8 cellular contexts compared by ENCODE assay signal in the genomic region with DNA sequence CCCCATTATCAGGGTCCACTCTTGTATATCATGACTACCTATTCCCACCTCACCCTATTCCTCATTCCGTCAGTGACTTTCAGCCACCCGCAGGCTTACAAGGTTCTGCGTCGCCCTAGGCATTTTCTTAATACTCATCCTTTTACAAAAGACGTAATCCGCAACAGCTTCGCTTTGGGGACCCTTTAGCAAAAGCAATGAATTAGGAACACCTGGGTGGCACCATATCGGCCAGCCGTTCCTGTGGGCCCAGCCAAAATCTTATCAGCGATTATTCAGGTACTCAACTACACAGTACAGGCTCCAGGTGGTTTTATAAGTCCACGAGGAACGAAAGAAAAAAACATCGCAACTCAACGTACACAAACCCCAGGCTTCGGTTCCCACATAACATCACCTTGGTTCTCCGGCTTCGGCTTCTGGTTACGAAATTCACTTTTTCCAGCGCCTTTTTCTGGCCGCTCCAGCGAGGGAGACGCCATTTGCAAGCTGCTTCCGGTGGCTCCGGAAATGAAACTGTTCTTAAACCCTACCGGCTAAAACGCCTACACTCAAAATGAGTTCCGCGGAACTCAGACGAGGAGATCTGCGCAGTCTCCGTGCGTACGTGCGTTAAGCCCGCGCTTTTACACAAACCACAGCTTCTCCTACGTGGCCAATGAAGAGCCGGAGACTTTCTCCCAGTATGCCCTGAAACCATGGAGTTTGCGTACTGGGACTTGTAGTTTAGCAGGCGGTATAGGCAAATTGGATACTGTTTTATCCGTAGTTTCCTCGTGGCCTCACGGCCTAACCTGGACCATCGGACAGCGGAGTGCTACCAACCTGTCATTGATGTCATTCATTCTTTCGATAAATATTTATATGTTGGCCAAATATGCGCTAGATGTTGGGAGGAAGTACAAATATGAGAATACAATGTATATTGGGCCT. TPM values are rescaled to one million over a fixed set of nuclear protein-coding genes. Genes with fewer than 3 reads are reported as not detected.
DNase-seq lines count a peak whose midpoint lies in the region; ATAC-seq, FAIRE-seq and TF ChIP-seq lines count a peak whose summit lies in the region.

Gene KRR1 (minus strand): TSS at position 494 of the 933 bp plus-strand sequence. CDS start 12 bp downstream, at position 482.

- H3K4me3 ChIP-seq in GM12875 (ENCODE audit: low read depth, low read length) (peak within 1 kb of the TSS; percentile 59), adipocyte (ENCODE audit: low read length) (peak within 1 kb of the TSS; percentile 85), pancreas (peak within 1 kb of the TSS; percentile 53 to 73 (median 68)), tibial artery (peak within 1 kb of the TSS; percentile 66 to 84)

- H3K27me3 ChIP-seq in adipocyte (replicated peaks; ENCODE audit: control insufficient read depth, insufficient read depth, low read length) = no peaks in the 10 kb centered on the region
- no peaks in the 10 kb centered on the region for H3K27me3 ChIP-seq in pancreas
- H3K27me3 ChIP-seq in tibial artery = no peaks in the 10 kb centered on the region

- H3K9ac ChIP-seq in adipocyte (ENCODE audit: low read length) = peak within 1 kb of the TSS; percentile 92

- intact Hi-C loops in Right ventricle myocardium superior (cut with DNase I) = no loop called here
- intact Hi-C loops in pancreas (cut with DNase I) = no loop called here
- intact Hi-C loops in tibial artery (cut with DNase I; ENCODE audit: low total_unique reads) = loop anchor here (5.0 kb wide), 1 partner anchor 521 kb away; the partner anchor contains the start of gene PHLDA1

- peak; percentile 98 for FAIRE-seq in pancreas (lab: Jason Lieb, UNC)

- TF ChIP-seq CTCF in GM12875 (IDR thresholded peaks at IDR 0.05; ENCODE audit: borderline replicate concordance, insufficient read depth, low read depth, low read length) = no peak
- peak in 1 of 4 donors; percentile 6 for TF ChIP-seq CTCF in pancreas (IDR thresholded peaks at IDR 0.05)
- peak in 1 of 2 experiments; percentile 32 for TF ChIP-seq CTCF in tibial artery (IDR thresholded peaks at IDR 0.05)

- H3K27ac ChIP-seq in pancreas (peak within 1 kb of the TSS; percentile 28 to 68 (median 52)), tibial artery (peak within 1 kb of the TSS; percentile 64 to 82)

- WGBS in pancreas, 2 donors = 2% methylated on average over 47 of the region's 47 CpGs

- no peaks in the 10 kb centered on the region for H3K9me3 ChIP-seq in adipocyte (ENCODE audit: control insufficient read depth, low read length)
- H3K9me3 ChIP-seq in pancreas = no peaks in the 10 kb centered on the region
- no peaks in the 10 kb centered on the region for H3K9me3 ChIP-seq in tibial artery

- DNase-seq in NCI-H1436 (lab: John Stamatoyannopoulos, UW) (peak; percentile 96), T follicular helper cell (ENCODE audit: low read depth) (peak; percentile 83), adipocyte (ENCODE audit: low read depth) (peak; percentile 98), Right ventricle myocardium superior (peak; percentile 93), pancreas (peak; percentile 80 to 94 (median 92)), tibial artery (peak; percentile 90 to 96)

- ATAC-seq in HG02798 (IDR thresholded peaks at IDR 0.05; ENCODE audit: poor library complexity, unreplicated experiment) (peak; percentile 99), Right ventricle myocardium superior (ENCODE audit: poor library complexity) (peak; percentile 99), pancreas (peak; percentile 99)

- H3K36me3 ChIP-seq in adipocyte (ENCODE audit: control insufficient read depth, insufficient read depth, low read length, severe bottlenecking) = peaks cover 4% of the 10 kb centered on the region
- peaks cover 0 to 2% (median 0%) of the 10 kb centered on the region in 3 donors for H3K36me3 ChIP-seq in pancreas
- H3K36me3 ChIP-seq in tibial artery = peaks cover 0 to 11% (median 0%) of the 10 kb centered on the region in 3 donors

- H3K4me1 ChIP-seq in adipocyte (ENCODE audit: control insufficient read depth, insufficient read depth, low read length) = peaks cover 36% of the 10 kb centered on the region
- peaks cover 0 to 13% (median 9%) of the 10 kb centered on the region in 3 donors for H3K4me1 ChIP-seq in pancreas
- peaks cover 0 to 34% (median 14%) of the 10 kb centered on the region in 4 donors for H3K4me1 ChIP-seq in tibial artery

RNA-seq across cellular contexts. Expression of gene KRR1, which starts in this region (rescaled TPM):
- total RNA-seq in Right ventricle myocardium superior (25.2 TPM), pancreas (10 to 100 TPM; 10.5 to 23.7 (median 19.8) TPM)
- polyA plus RNA-seq in pancreas = 10 to 100 TPM in 1 of 2 donors, 1 to 10 TPM in 1; 6.8 to 16.0 TPM

Comparison
In these comparisons a context has a peak if more than half of its experiments do, and no peak if none do; other contexts are left out.
1. Peak in every context shown above with its lines: DNase-seq, ATAC-seq, H3K4me3 ChIP-seq and H3K27ac ChIP-seq.